ENCODE assay signal across 35 cellular contexts in genomic region chr2:176944998-176945397, GRCh38.
"Had no signal": no experiment of that assay in that cellular context is flagged by ENCODE, and none has a peak within 500 bp of the region (broad histone marks: within the 10 kb centered on the region; RNA-seq: fewer than 3 reads in every experiment).

No MANE protein-coding gene starts in this region.

- H3K4me2 ChIP-seq: KMS-11 had no signal

- H3K27ac ChIP-seq: KMS-11 had no signal

- DNase-seq: Karpas-422, Kasumi-1, KG1, MV-4-11, NCI-H1048, NCI-H1092, NCI-H1092 treated with DMSO at 0.1 percent for 48 hours, NCI-H1105, NCI-H1105 treated with DMSO at 0.1 percent for 48 hours, NCI-H1417, NCI-H1417 treated with DMSO at 0.1 percent for 48 hours, NCI-H1436, NCI-H1436 treated with DMSO at 0.1 percent for 48 hours, NCI-H146, NCI-H1694, NCI-H1694 treated with DMSO at 0.1 percent for 48 hours, NCI-H187, NCI-H187 treated with DMSO at 0.1 percent for 48 hours, NCI-H1930, NCI-H2029, NCI-H2029 treated with DMSO at 0.1 percent for 48 hours, NCI-H2081, NCI-H2081 treated with DMSO at 0.1 percent for 48 hours, NCI-H2107, NCI-H2171, NCI-H2171 treated with DMSO at 0.1 percent for 48 hours, NCI-H2227 treated with DMSO at 0.1 percent for 48 hours, NCI-H226, NCI-H345, NCI-H446, NCI-H446 treated with DMSO at 0.1 percent for 48 hours, NCI-H510A, NCI-H510A treated with DMSO at 0.1 percent for 48 hours, NCI-H524 had no signal

- H3K9ac ChIP-seq: KMS-11 had no signal
